In genomic region chr6:35468181-35468979, GRCh38 we compare ENCODE assay signal across 8 cellular contexts. TPM values are rescaled to one million over a fixed set of nuclear protein-coding genes. Genes with fewer than 3 reads are reported as not detected.
DNase-seq lines count a peak whose midpoint lies in the region; ATAC-seq and TF ChIP-seq lines count a peak whose summit lies in the region.

RPL10A (plus strand) TSS chr6:35468401; CDS start chr6:35468435, 34 bp downstream.

- peak; percentile 98 for TF ChIP-seq CTCF in GM10266 (IDR thresholded peaks at IDR 0.05; ENCODE audit: control insufficient read depth, insufficient read depth, low read depth, missing control alignments)
- peak; percentile 96 for TF ChIP-seq CTCF in glutamatergic neuron (IDR thresholded peaks at IDR 0.05; ENCODE audit: partially characterized antibody, unreplicated experiment)
- TF ChIP-seq CTCF in ovary (IDR thresholded peaks at IDR 0.05) = peak; percentile 97 to 99 (median 98)
- peak; percentile 82 to 99 (median 92) for TF ChIP-seq CTCF in thyroid gland (IDR thresholded peaks at IDR 0.05)

- H3K4me3 Mint-ChIP-seq in activated naive CD8-positive, alpha-beta T cell = peak within 1 kb of the TSS; percentile 99
- peak within 1 kb of the TSS; percentile 97 for H3K4me3 Mint-ChIP-seq in glutamatergic neuron (ENCODE audit: unreplicated experiment)

- intact Hi-C loops in ovary (cut with DNase I) (loop anchor here in 1 of 4 donors (2.0 to 5.0 kb wide), 2 partner anchors 28 to 126 kb away; partner anchors contain the start of genes PPARD and TEAD3), thyroid gland (cut with DNase I) (no loop called here)

- H3K27ac ChIP-seq in ovary (peak within 1 kb of the TSS; percentile 78 to 81), thyroid gland (peak within 1 kb of the TSS; percentile 77 to 93 (median 92))

- peak; percentile 77 for ATAC-seq in HG02571 (IDR thresholded peaks at IDR 0.05; ENCODE audit: unreplicated experiment)

- H3K4me1 Mint-ChIP-seq in activated naive CD8-positive, alpha-beta T cell (ENCODE audit: low read depth) = peaks cover 32% of the 10 kb centered on the region
- H3K4me1 Mint-ChIP-seq in glutamatergic neuron (ENCODE audit: low read depth, unreplicated experiment) = peaks cover 15% of the 10 kb centered on the region

- H3K36me3 ChIP-seq in ovary (no peaks in the 10 kb centered on the region), thyroid gland (peaks cover 11 to 16% of the 10 kb centered on the region in 2 donors)

- H3K27ac Mint-ChIP-seq in activated naive CD8-positive, alpha-beta T cell = peak within 1 kb of the TSS; percentile 97
- peak within 1 kb of the TSS; percentile 93 for H3K27ac Mint-ChIP-seq in glutamatergic neuron (ENCODE audit: unreplicated experiment)

- no peaks in the 10 kb centered on the region for H3K27me3 ChIP-seq in ovary
- no peaks in the 10 kb centered on the region for H3K27me3 ChIP-seq in thyroid gland

- DNase-seq in GM10266 (ENCODE audit: extremely low spot score) (peak; percentile 96), NCI-H1092 treated with DMSO at 0.1 percent for 48 hours (lab: John Stamatoyannopoulos, UW) (peak; percentile 92), SKM-1 (lab: John Stamatoyannopoulos, UW; ENCODE audit: unreplicated experiment) (peak; percentile 83), glutamatergic neuron (peak; percentile 96), ovary (peak; percentile 96 to 98 (median 97)), thyroid gland (peak; percentile 96)

- TF ChIP-seq EP300 in ovary (IDR thresholded peaks at IDR 0.05) = no peak

- TF ChIP-seq POLR2A in ovary (IDR thresholded peaks at IDR 0.05) = peak; percentile 95
- TF ChIP-seq POLR2A in thyroid gland (IDR thresholded peaks at IDR 0.05) = peak; percentile 67 to 96

- WGBS in ovary, 3 donors = 0 to 1% (median 1%) methylated on average over 57 to 86 of the region's 86 CpGs
- WGBS in thyroid gland, 2 donors = 0% methylated on average over 18 to 45 of the region's 86 CpGs

- H3K9me3 ChIP-seq in ovary = no peaks in the 10 kb centered on the region
- H3K9me3 ChIP-seq in thyroid gland = no peaks in the 10 kb centered on the region

- no peaks in the 10 kb centered on the region for H3K27me3 Mint-ChIP-seq in activated naive CD8-positive, alpha-beta T cell
- peaks cover 17% of the 10 kb centered on the region for H3K27me3 Mint-ChIP-seq in glutamatergic neuron (ENCODE audit: unreplicated experiment)

- H3K4me1 ChIP-seq in ovary (ENCODE audit: insufficient read depth) (peaks cover 8% of the 10 kb centered on the region), thyroid gland (peaks cover 10 to 18% of the 10 kb centered on the region in 2 donors)

- H3K4me3 ChIP-seq in ovary (peak within 1 kb of the TSS; percentile 65), thyroid gland (replicated peaks in 1 of 3) (peak within 1 kb of the TSS; percentile 41 to 76 (median 53))

- no peaks in the 10 kb centered on the region for H3K9me3 Mint-ChIP-seq in activated naive CD8-positive, alpha-beta T cell (ENCODE audit: low read depth)
- peaks cover 11% of the 10 kb centered on the region for H3K9me3 Mint-ChIP-seq in glutamatergic neuron (ENCODE audit: unreplicated experiment)

- H3K36me3 Mint-ChIP-seq in activated naive CD8-positive, alpha-beta T cell = peaks cover 22% of the 10 kb centered on the region
- H3K36me3 Mint-ChIP-seq in glutamatergic neuron (ENCODE audit: unreplicated experiment) = no peaks in the 10 kb centered on the region

RNA-seq across cellular contexts. Expression of gene RPL10A, which starts in this region (rescaled TPM):
- total RNA-seq in glutamatergic neuron (ENCODE audit: unreplicated experiment) (690 TPM), ovary (1,000 to 10,000 TPM; 2,596 to 4,158 (median 3,059) TPM), thyroid gland (1,000 to 10,000 TPM; 1,123 to 2,881 (median 1,235) TPM)
- 1,000 to 10,000 TPM; 3,198 to 5,052 TPM for polyA plus RNA-seq in ovary

Comparison
In these comparisons a context has a peak if more than half of its experiments do, and no peak if none do; other contexts are left out.
1. Peak in every context shown above with its lines: DNase-seq, ATAC-seq, H3K4me3 ChIP-seq and H3K27ac ChIP-seq.